ENCODE assay signal across 16 cellular contexts in the genomic region with DNA sequence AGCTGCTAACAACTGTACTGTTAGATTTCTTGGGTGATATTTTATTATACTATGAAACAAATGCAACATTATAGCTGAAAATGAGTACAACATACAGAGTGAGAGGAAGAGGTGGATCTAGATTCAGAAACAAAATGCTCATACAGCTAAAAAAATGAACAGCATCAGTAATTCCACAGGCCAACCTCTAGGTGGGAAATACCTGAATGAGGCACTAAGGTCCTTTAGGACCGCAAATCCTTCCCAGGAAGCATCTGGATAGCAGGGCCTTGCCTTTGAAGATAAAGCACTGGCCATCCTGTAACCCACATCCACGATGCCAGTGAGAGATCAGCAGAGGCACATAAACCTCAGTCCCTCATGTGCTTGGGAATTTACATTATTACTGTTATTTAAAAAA.
DNase-seq lines count a peak whose midpoint lies in the region; ATAC-seq and TF ChIP-seq lines count a peak whose summit lies in the region.
"Had no signal": no experiment of that assay in that cellular context is flagged by ENCODE, and none has a peak within 500 bp of the region (broad histone marks: within the 10 kb centered on the region; RNA-seq: fewer than 3 reads in every experiment).

No MANE protein-coding gene starts in this region.

- no TSS peak for BruUV-seq in Calu3 (replicated peaks; lab: Mats Ljungman, UMichigan)

- no peaks in the 10 kb centered on the region for H3K27me3 ChIP-seq in effector memory CD4-positive, alpha-beta T cell (replicated peaks; ENCODE audit: control insufficient read depth, insufficient read depth, low read length, poor library complexity, severe bottlenecking)
- no peaks in the 10 kb centered on the region for H3K27me3 ChIP-seq in heart left ventricle
- H3K27me3 ChIP-seq: BE2C had no signal

- no peaks in the 10 kb centered on the region for H3K27me3 Mint-ChIP-seq in Calu3 (ENCODE audit: unreplicated experiment)
- H3K27me3 Mint-ChIP-seq: CD4-positive, alpha-beta T cell had no signal

- peak; percentile 32 for DNase-seq in NCI-H82 (lab: John Stamatoyannopoulos, UW)
- DNase-seq in NCI-H82 treated with DMSO at 0.1 percent for 48 hours (lab: John Stamatoyannopoulos, UW; ENCODE audit: unreplicated experiment) = no peak
- DNase-seq in iPS-NIHi7 (ENCODE audit: extremely low spot score) = peak; percentile 27
- no peak for DNase-seq in Calu3
- DNase-seq in effector memory CD4-positive, alpha-beta T cell = no peak
- DNase-seq in heart left ventricle = no peak
- DNase-seq: BE2C; Caco-2; CD4-positive, alpha-beta T cell; DMS79 treated with DMSO at 0.1 percent for 48 hours; HCEC 1CT; NCI-H1105; NCI-H2081 treated with DMSO at 0.1 percent for 48 hours; SHP77 treated with DMSO at 0.1 percent for 48 hours; SK-N-SH had no signal

- intact Hi-C loops in Calu3 (cut with micrococcal nuclease; ENCODE audit: unreplicated experiment) (no loop called here), heart left ventricle (cut with DNase I) (no loop called here)

- no peaks in the 10 kb centered on the region for H3K4me1 ChIP-seq in effector memory CD4-positive, alpha-beta T cell (ENCODE audit: control insufficient read depth, insufficient read depth, low read length, poor library complexity, severe bottlenecking)
- no peaks in the 10 kb centered on the region for H3K4me1 ChIP-seq in heart left ventricle
- H3K4me1 ChIP-seq: BE2C, Caco-2 had no signal

- CTCF ChIA-PET in Calu3 (lab: Charles Lee) = interaction anchor here (1.7 kb wide), 1 partner anchor 626 kb away, joined by 3 read pairs; no protein-coding TSS in a partner anchor

- 40 to 48% (median 44%) methylated on average over 2 of the region's 2 CpGs for WGBS in heart left ventricle, 4 donors

- H3K9me3 Mint-ChIP-seq in Calu3 (ENCODE audit: low read depth, unreplicated experiment) = peaks cover 17% of the 10 kb centered on the region

- no peaks in the 10 kb centered on the region for H3K9me3 ChIP-seq in effector memory CD4-positive, alpha-beta T cell (ENCODE audit: control insufficient read depth, low read length)
- peaks cover 0 to 4% (median 0%) of the 10 kb centered on the region in 12 donors for H3K9me3 ChIP-seq in heart left ventricle
- H3K9me3 ChIP-seq: BE2C, Caco-2, SK-N-SH had no signal

- ATAC-seq in heart left ventricle = no peak

- H3K36me3 ChIP-seq in effector memory CD4-positive, alpha-beta T cell (ENCODE audit: control insufficient read depth, insufficient read depth, low read length) = no peaks in the 10 kb centered on the region
- H3K36me3 ChIP-seq in heart left ventricle = no peaks in the 10 kb centered on the region
- H3K36me3 ChIP-seq: BE2C had no signal

- no peaks in the 10 kb centered on the region for H3K36me3 Mint-ChIP-seq in Calu3 (ENCODE audit: insufficient read depth, unreplicated experiment)

- no peak overlapping the region for H3K27ac Mint-ChIP-seq in Calu3 (ENCODE audit: unreplicated experiment)
- H3K27ac Mint-ChIP-seq: CD4-positive, alpha-beta T cell had no signal

- H3K27ac ChIP-seq in VCaP = no peak overlapping the region
- no peak overlapping the region for H3K27ac ChIP-seq in effector memory CD4-positive, alpha-beta T cell (ENCODE audit: insufficient read depth, low read length, poor library complexity, severe bottlenecking)
- no peak overlapping the region for H3K27ac ChIP-seq in heart left ventricle

- TF ChIP-seq CTCF in VCaP (conservative IDR thresholded peaks at IDR 0.05) (peak; percentile 13; the same call in 1 of the 2 replicates), Calu3 (IDR thresholded peaks at IDR 0.05; ENCODE audit: unreplicated experiment) (no peak), heart left ventricle (IDR thresholded peaks at IDR 0.05) (no peak)

- no peak for TF ChIP-seq POLR2A in heart left ventricle (IDR thresholded peaks at IDR 0.05)

- H3K4me3 ChIP-seq in effector memory CD4-positive, alpha-beta T cell (ENCODE audit: insufficient read depth, low read depth, low read length, poor library complexity, severe bottlenecking) = no peak overlapping the region
- H3K4me3 ChIP-seq in heart left ventricle = no peak overlapping the region

- no peaks in the 10 kb centered on the region for H3K4me1 Mint-ChIP-seq in Calu3 (ENCODE audit: low read depth, unreplicated experiment)

- no peak overlapping the region for H3K4me3 Mint-ChIP-seq in Calu3 (ENCODE audit: low read depth, unreplicated experiment)
- H3K4me3 Mint-ChIP-seq: CD4-positive, alpha-beta T cell had no signal

Comparison
In these comparisons a context has a peak if more than half of its experiments do, and no peak if none do; other contexts are left out.
1. DNase-seq: peak in NCI-H82 (single experiment) and iPS-NIHi7 (single experiment); none in NCI-H82 treated with DMSO at 0.1 percent for 48 hours (single experiment), Calu3 (single experiment), effector memory CD4-positive, alpha-beta T cell (0 of 3) and heart left ventricle (0 of 5).